Comparison of ENCODE assay signal across 17 cellular contexts in the genomic region with DNA sequence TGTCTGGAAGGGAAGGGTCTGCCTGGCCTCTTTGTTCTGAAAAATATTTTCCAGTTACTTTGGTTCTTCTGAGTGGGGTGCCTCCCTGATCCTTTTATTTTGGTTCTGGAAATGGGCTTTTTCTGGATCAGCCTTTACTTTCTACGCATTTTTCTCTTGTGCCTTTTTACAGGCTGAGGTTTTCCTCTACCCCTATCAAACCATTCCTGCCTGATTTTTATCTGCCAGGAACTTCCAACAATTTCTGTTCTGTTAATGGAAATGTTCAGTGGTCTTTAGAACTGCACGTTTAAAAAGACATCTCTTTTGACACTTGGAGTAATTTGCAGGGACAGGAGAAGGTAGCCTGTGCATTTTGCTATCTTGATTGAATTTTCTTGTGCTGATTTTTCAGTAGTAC.
"Had no signal": no experiment of that assay in that cellular context is flagged by ENCODE, and none has a peak within 500 bp of the region (broad histone marks: within the 10 kb centered on the region; RNA-seq: fewer than 3 reads in every experiment).

No MANE protein-coding gene starts in this region.

- H3K27me3 Mint-ChIP-seq: dendritic cell treated with granulocyte-macrophage colony-stimulating factor and Interleukin-4, amounts not matched to agents 40 ng/mL and 50 ng/mL, for 4 days; effector memory CD8-positive, alpha-beta T cell had no signal

- ATAC-seq: effector memory CD8-positive, alpha-beta T cell; foreskin keratinocyte; gastroesophageal sphincter; heart right ventricle; left cardiac atrium; left lung; left ventricle myocardium superior; lower lobe of right lung had no signal

- H3K4me3 ChIP-seq: colonic mucosa, esophagus muscularis mucosa, gastroesophageal sphincter, heart right ventricle, left lung, lower lobe of right lung had no signal

- H3K27ac Mint-ChIP-seq: dendritic cell treated with granulocyte-macrophage colony-stimulating factor and Interleukin-4, amounts not matched to agents 40 ng/mL and 50 ng/mL, for 4 days; effector memory CD8-positive, alpha-beta T cell had no signal

- H3K4me1 ChIP-seq: colonic mucosa, esophagus muscularis mucosa, foreskin keratinocyte, gastroesophageal sphincter, heart right ventricle, left lung, lower lobe of right lung had no signal

- H3K27ac ChIP-seq: colonic mucosa, esophagus muscularis mucosa, foreskin keratinocyte, gastroesophageal sphincter, heart right ventricle, left lung, lower lobe of right lung had no signal

- H3K36me3 ChIP-seq: colonic mucosa, esophagus muscularis mucosa, gastroesophageal sphincter, heart right ventricle, left lung, lower lobe of right lung had no signal

- H3K4me3 Mint-ChIP-seq: dendritic cell treated with granulocyte-macrophage colony-stimulating factor and Interleukin-4, amounts not matched to agents 40 ng/mL and 50 ng/mL, for 4 days; effector memory CD8-positive, alpha-beta T cell had no signal

- DNase-seq: colonic mucosa; cortex of kidney; effector CD8-positive, alpha-beta T cell; effector memory CD8-positive, alpha-beta T cell; foreskin keratinocyte; head of caudate nucleus; heart right ventricle; hippocampal formation; left cardiac atrium; left lung; left ventricle myocardium superior; lower lobe of right lung; mesenchymal stem cell; midbrain had no signal

- H3K9me3 ChIP-seq: colonic mucosa, esophagus muscularis mucosa, gastroesophageal sphincter, heart right ventricle, left lung, lower lobe of right lung had no signal

- H3K27me3 ChIP-seq: colonic mucosa, esophagus muscularis mucosa, gastroesophageal sphincter, heart right ventricle, left lung had no signal
